ENCODE assay signal across 24 cellular contexts in genomic region chr4:33400504-33400903, GRCh38.
"Had no signal": no experiment of that assay in that cellular context is flagged by ENCODE, and none has a peak within 500 bp of the region (broad histone marks: within the 10 kb centered on the region; RNA-seq: fewer than 3 reads in every experiment).

No MANE protein-coding gene starts in this region.

- H3K27ac ChIP-seq: left ventricle myocardium inferior, ovary, prostate gland, skin epidermis, suprapubic skin, thoracic aorta, tibial nerve, upper lobe of left lung, vagina had no signal

- H3K4me3 Mint-ChIP-seq: immature natural killer cell; memory B cell; naive thymus-derived CD4-positive, alpha-beta T cell; natural killer cell treated with Interleukin-12 subunit alpha and Interleukin-12 subunit beta and Interleukin-15 and Interleukin-18, amount 100 ng/mL, for 72 hours; stimulated activated effector memory CD8-positive, alpha-beta T cell treated with anti-CD3 and anti-CD28 coated beads, Interleukin-12 subunit alpha, Interleukin-12 subunit beta, amount 100 ng/mL, for 72 hours; stimulated activated naive CD8-positive, alpha-beta T cell treated with anti-CD3 and anti-CD28 coated beads, Interleukin-15, Interleukin-2, amounts not matched to agents 100 ng/mL and 50 ng/mL, for 24 hours had no signal

- H3K4me3 ChIP-seq: left ventricle myocardium inferior, mucosa of descending colon, ovary, prostate gland, skin epidermis, suprapubic skin, thoracic aorta, tibial nerve, upper lobe of left lung, vagina had no signal

- H3K9me3 ChIP-seq: ovary, prostate gland, thoracic aorta, upper lobe of left lung, vagina had no signal

- H3K27me3 Mint-ChIP-seq: memory B cell; naive thymus-derived CD4-positive, alpha-beta T cell; natural killer cell treated with Interleukin-12 subunit alpha and Interleukin-12 subunit beta and Interleukin-15 and Interleukin-18, amount 100 ng/mL, for 72 hours; stimulated activated naive CD8-positive, alpha-beta T cell treated with anti-CD3 and anti-CD28 coated beads, Interleukin-15, Interleukin-2, amounts not matched to agents 100 ng/mL and 50 ng/mL, for 24 hours had no signal

- H3K4me1 Mint-ChIP-seq: immature natural killer cell; memory B cell; naive thymus-derived CD4-positive, alpha-beta T cell; stimulated activated effector memory CD8-positive, alpha-beta T cell treated with anti-CD3 and anti-CD28 coated beads, Interleukin-12 subunit alpha, Interleukin-12 subunit beta, amount 100 ng/mL, for 72 hours had no signal

- H3K36me3 Mint-ChIP-seq: immature natural killer cell; memory B cell; naive thymus-derived CD4-positive, alpha-beta T cell; stimulated activated effector memory CD8-positive, alpha-beta T cell treated with anti-CD3 and anti-CD28 coated beads, Interleukin-12 subunit alpha, Interleukin-12 subunit beta, amount 100 ng/mL, for 72 hours had no signal

- H3K27me3 ChIP-seq: ovary, suprapubic skin, tibial nerve, upper lobe of left lung, vagina had no signal

- H3K27ac Mint-ChIP-seq: immature natural killer cell; memory B cell; naive thymus-derived CD4-positive, alpha-beta T cell; natural killer cell treated with Interleukin-12 subunit alpha and Interleukin-12 subunit beta and Interleukin-15 and Interleukin-18, amount 100 ng/mL, for 72 hours; stimulated activated effector memory CD8-positive, alpha-beta T cell treated with anti-CD3 and anti-CD28 coated beads, Interleukin-12 subunit alpha, Interleukin-12 subunit beta, amount 100 ng/mL, for 72 hours; stimulated activated naive CD8-positive, alpha-beta T cell treated with anti-CD3 and anti-CD28 coated beads, Interleukin-15, Interleukin-2, amounts not matched to agents 100 ng/mL and 50 ng/mL, for 24 hours had no signal

- H3K36me3 ChIP-seq: left ventricle myocardium inferior, ovary, prostate gland, suprapubic skin, thoracic aorta, tibial nerve, upper lobe of left lung, vagina had no signal

- H3K4me1 ChIP-seq: left ventricle myocardium inferior, prostate gland, suprapubic skin, tibial nerve, upper lobe of left lung, vagina had no signal

- FAIRE-seq: islet of Langerhans had no signal

- ATAC-seq: mucosa of descending colon; naive thymus-derived CD4-positive, alpha-beta T cell; natural killer cell treated with Interleukin-12 subunit alpha and Interleukin-12 subunit beta and Interleukin-15 and Interleukin-18, amount 100 ng/mL, for 72 hours; sciatic nerve; stimulated activated effector memory CD8-positive, alpha-beta T cell treated with anti-CD3 and anti-CD28 coated beads, Interleukin-12 subunit alpha, Interleukin-12 subunit beta, amount 100 ng/mL, for 72 hours had no signal

- DNase-seq: hypothalamus; immature natural killer cell; left ventricle myocardium inferior; midbrain; naive thymus-derived CD4-positive, alpha-beta T cell; ovary; retina; right cardiac atrium; stimulated activated CD4-positive, alpha-beta T cell treated with anti-CD3 and anti-CD28 coated beads, Interleukin-4, amount 100 ng/mL, for 24 hours; stimulated activated naive CD4-positive, alpha-beta T cell had no signal
